Comparison of ENCODE assay signal across 1 cellular context in genomic region chr4:154566639-154567204, GRCh38.
TF ChIP-seq lines count a peak whose summit lies in the region.

No MANE protein-coding gene starts in this region.

TF ChIP-seq in IMR-90, 13 proteins besides CTCF, POLR2A, EP300 and RAD21:
- peak; percentile 53 for TF ChIP-seq MAFK (IDR thresholded peaks at IDR 0.05; ENCODE audit: low read depth, low read length)
- no peak for TF ChIP-seq RFX5 (IDR thresholded peaks at IDR 0.05; ENCODE audit: low read depth, low read length)
- 0 out of 2 replicates have a peak, but pooled peaks have one; percentile 4 for TF ChIP-seq NFE2L2 (IDR thresholded peaks at IDR 0.05; ENCODE audit: low read depth, low read length)
